8 cellular contexts compared by ENCODE assay signal in the genomic region with DNA sequence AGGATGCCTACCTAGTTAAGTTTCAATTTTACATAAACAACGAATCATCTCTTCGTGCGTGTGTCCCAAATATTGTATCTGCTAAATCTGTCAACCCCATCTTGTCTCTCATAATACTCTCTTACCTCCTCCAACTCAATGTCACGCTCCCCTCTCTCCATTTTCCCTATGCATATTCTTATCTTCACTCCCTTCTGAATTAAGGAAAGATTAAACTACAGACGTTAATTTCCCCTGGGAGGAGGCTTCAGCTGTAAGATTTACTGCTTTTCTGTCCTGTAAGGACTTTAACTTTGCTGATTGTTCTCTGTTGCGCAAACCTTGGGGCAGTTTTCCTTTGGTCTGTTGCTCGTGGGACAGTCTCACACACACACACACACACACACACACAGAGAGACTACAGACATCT. TPM values are rescaled to one million over a fixed set of nuclear protein-coding genes. Genes with fewer than 3 reads are reported as not detected.
DNase-seq lines count a peak whose midpoint lies in the region; ATAC-seq and TF ChIP-seq lines count a peak whose summit lies in the region.

No MANE protein-coding gene starts in this region.

- H3K4me2 ChIP-seq in H9 (ENCODE audit: insufficient read depth, insufficient read length, low read length) (peak overlapping the region; percentile 58), fibroblast of lung (ENCODE audit: extremely low read depth, insufficient read depth, low read length) (peak overlapping the region; percentile 80)

- no peak overlapping the region for H4K5ac ChIP-seq in H9 (ENCODE audit: insufficient read length, low read depth, low read length)

- H2AK5ac ChIP-seq in H9 (ENCODE audit: insufficient read length, low read length): no peak overlapping the region

- no peaks in the 10 kb centered on the region for H3K27me3 ChIP-seq in CD8-positive, alpha-beta memory T cell (ENCODE audit: insufficient read depth, low read length, poor library complexity, severe bottlenecking)
- H3K27me3 ChIP-seq in H9 (ENCODE audit: insufficient read depth, low read length): no peaks in the 10 kb centered on the region
- no peaks in the 10 kb centered on the region for H3K27me3 ChIP-seq in fibroblast of lung (ENCODE audit: control insufficient read depth, insufficient read depth, low read length)
- H3K27me3 ChIP-seq in neuron (ENCODE audit: insufficient read depth, low read length): no peaks in the 10 kb centered on the region

- H3K36me3 Mint-ChIP-seq in CD8-positive, alpha-beta memory T cell: peaks cover 0 to 13% (median 0%) of the 10 kb centered on the region in 3 donors
- H3K36me3 Mint-ChIP-seq in H9 (ENCODE audit: insufficient read depth in 1 of 3, low read depth in 3 of 3): peaks cover 0 to 8% (median 0%) of the 10 kb centered on the region in 3 experiments; a peak in 2 of 7 replicates
- peaks cover 1% of the 10 kb centered on the region for H3K36me3 Mint-ChIP-seq in T-helper 2 cell treated with Interferon-gamma antibody and Interleukin-4, amounts not matched to agents 5 μg/mL and 100 μg/mL, for 36 hours (ENCODE audit: low read depth)

- H3K9ac ChIP-seq in H9 (ENCODE audit: extremely low read depth, insufficient read length, low read length) (no peak overlapping the region), fibroblast of lung (ENCODE audit: insufficient read depth, low read length) (peak overlapping the region; percentile 67)

- H3K23ac ChIP-seq in H9 (ENCODE audit: insufficient read length, low read depth, low read length): no peak overlapping the region

- H3K4ac ChIP-seq in H9 (ENCODE audit: low read depth, low read length): no peak overlapping the region

- H3K18ac ChIP-seq in H9 (ENCODE audit: insufficient read length, low read depth, low read length): no peak overlapping the region

- CTCF ChIA-PET in CD8-positive, alpha-beta memory T cell (lab: Charles Lee): no interaction called here

- no peak overlapping the region for H4K8ac ChIP-seq in H9 (replicated peaks; ENCODE audit: insufficient read length, low read depth, low read length)

- no peak overlapping the region for H2BK120ac ChIP-seq in H9 (ENCODE audit: low read depth, low read length, poor library complexity, severe bottlenecking)

- no peak overlapping the region for H4K91ac ChIP-seq in H9 (ENCODE audit: insufficient read length, low read depth, low read length)

- peak overlapping the region; percentile 58 for H3K27ac ChIP-seq in CD8-positive, alpha-beta memory T cell (ENCODE audit: low read depth, low read length)
- H3K27ac ChIP-seq in H9 (ENCODE audit: insufficient read length, low read depth, low read length) (no peak overlapping the region), fibroblast of lung (ENCODE audit: insufficient read depth, low read length) (peak overlapping the region; percentile 69)

- no peaks in the 10 kb centered on the region for H3K9me3 Mint-ChIP-seq in CD8-positive, alpha-beta memory T cell
- H3K9me3 Mint-ChIP-seq in H9: peaks cover 39 to 61% of the 10 kb centered on the region in 2 experiments
- no peaks in the 10 kb centered on the region for H3K9me3 Mint-ChIP-seq in T-helper 2 cell treated with Interferon-gamma antibody and Interleukin-4, amounts not matched to agents 5 μg/mL and 100 μg/mL, for 36 hours

- WGBS in H9 (ENCODE audit: extremely low coverage, insufficient read length, low lambda C conversion rate): no CpG with 5 or more reads among the region's 7 CpGs

- no peaks in the 10 kb centered on the region for H3K79me2 ChIP-seq in H9 (ENCODE audit: insufficient read depth, low read length)
- no peaks in the 10 kb centered on the region for H3K79me2 ChIP-seq in fibroblast of lung (ENCODE audit: control insufficient read depth, insufficient read depth, low read length)

- H4K20me1 ChIP-seq in H9 (ENCODE audit: control insufficient read depth, insufficient read depth, insufficient read length) (no peaks in the 10 kb centered on the region), fibroblast of lung (ENCODE audit: control insufficient read depth, extremely low read depth, insufficient read depth, low read length) (no peaks in the 10 kb centered on the region)

- no peak for DNase-seq in CD8-positive, alpha-beta memory T cell
- DNase-seq in H9 (no peak), fibroblast of lung (ENCODE audit: low read depth in 2 of 2) (peak; percentile 17 to 50)
- DNase-seq in T-helper 2 cell treated with Interferon-gamma antibody and Interleukin-4, amounts not matched to agents 5 μg/mL and 100 μg/mL, for 36 hours (ENCODE audit: low spot score): no peak

- ATAC-seq in GM19452 (IDR thresholded peaks at IDR 0.05; ENCODE audit: unreplicated experiment): no peak
- no peak for ATAC-seq in HG03469 (IDR thresholded peaks at IDR 0.05; ENCODE audit: unreplicated experiment)
- ATAC-seq in GM21529 (IDR thresholded peaks at IDR 0.05; ENCODE audit: unreplicated experiment): no peak

- POLR2A ChIA-PET in CD8-positive, alpha-beta memory T cell (lab: Charles Lee): no interaction called here

- no peak overlapping the region for H2BK20ac ChIP-seq in H9 (ENCODE audit: low read depth, low read length, poor library complexity, severe bottlenecking)

- H2AFZ ChIP-seq in H9 (ENCODE audit: low read length) (no peak overlapping the region), fibroblast of lung (ENCODE audit: low read length) (peak overlapping the region; percentile 77), neuron (ENCODE audit: low read depth, low read length) (peak overlapping the region; percentile 60)

- peaks cover 10% of the 10 kb centered on the region for H3K4me1 ChIP-seq in CD8-positive, alpha-beta memory T cell (ENCODE audit: insufficient read depth, low read length)
- H3K4me1 ChIP-seq in H9 (ENCODE audit: insufficient read depth, low read length) (no peaks in the 10 kb centered on the region), fibroblast of lung (ENCODE audit: control insufficient read depth, extremely low read depth, insufficient read depth, low read length) (no peaks in the 10 kb centered on the region), neuron (ENCODE audit: insufficient read depth, low read length) (peaks cover 5% of the 10 kb centered on the region)

- no peaks in the 10 kb centered on the region for H3K23me2 ChIP-seq in H9 (ENCODE audit: insufficient read length, low read depth, low read length, poor library complexity, severe bottlenecking)

- peak overlapping the region; percentile 84 for H3K4me3 ChIP-seq in CD8-positive, alpha-beta memory T cell (ENCODE audit: low read length)
- peak overlapping the region; percentile 50 to 89 (median 72) for H3K4me3 ChIP-seq in fibroblast of lung (replicated peaks in 1 of 4; ENCODE audit: control extremely low read depth in 1 of 4, insufficient read depth in 1 of 4, low read depth in 3 of 4, low read length in 4 of 4)
- peak overlapping the region; percentile 63 for H3K4me3 ChIP-seq in neuron (ENCODE audit: low read length)

- H3K9me3 ChIP-seq in CD8-positive, alpha-beta memory T cell (ENCODE audit: low read length): no peaks in the 10 kb centered on the region
- H3K9me3 ChIP-seq in H9 (ENCODE audit: control insufficient read depth, low read depth, low read length) (peaks cover 16% of the 10 kb centered on the region), fibroblast of lung (ENCODE audit: control insufficient read depth, insufficient read depth, low read depth, low read length) (no peaks in the 10 kb centered on the region), neuron (ENCODE audit: low read length) (no peaks in the 10 kb centered on the region)

- H3K14ac ChIP-seq in H9 (ENCODE audit: insufficient read depth, low read length): no peak overlapping the region

- H2BK12ac ChIP-seq in H9 (ENCODE audit: insufficient read length, low read depth, low read length): no peak overlapping the region

- no peak overlapping the region for H2BK5ac ChIP-seq in H9 (ENCODE audit: insufficient read length, low read length)

- no peak overlapping the region for H3T11ph ChIP-seq in H9 (ENCODE audit: low read length)

- peak overlapping the region; percentile 88 to 98 (median 94) for H3K4me3 Mint-ChIP-seq in CD8-positive, alpha-beta memory T cell
- peak overlapping the region; percentile 83 to 85 for H3K4me3 Mint-ChIP-seq in H9
- H3K4me3 Mint-ChIP-seq in T-helper 2 cell treated with Interferon-gamma antibody and Interleukin-4, amounts not matched to agents 5 μg/mL and 100 μg/mL, for 36 hours: peak overlapping the region; percentile 95

- TF ChIP-seq CTCF in H9 (conservative IDR thresholded peaks at IDR 0.05) (no peak), fibroblast of lung (conservative IDR thresholded peaks at IDR 0.05 in 1 of 2, IDR thresholded peaks at IDR 0.05 in 1 of 2; ENCODE audit: low read depth in 1 of 2, low read length in 2 of 2) (no peak)

- H3K79me1 ChIP-seq in H9 (ENCODE audit: insufficient read depth, low read depth, low read length, poor library complexity, severe bottlenecking): no peaks in the 10 kb centered on the region

- no peak overlapping the region for H2BK15ac ChIP-seq in H9 (ENCODE audit: low read depth, low read length)

- H3K36me3 ChIP-seq in CD8-positive, alpha-beta memory T cell (ENCODE audit: insufficient read depth, low read length): no peaks in the 10 kb centered on the region
- H3K36me3 ChIP-seq in fibroblast of lung (ENCODE audit: control insufficient read depth, insufficient read depth, low read length): no peaks in the 10 kb centered on the region
- no peaks in the 10 kb centered on the region for H3K36me3 ChIP-seq in neuron (ENCODE audit: insufficient read depth, low read length)

- H3K4me1 Mint-ChIP-seq in CD8-positive, alpha-beta memory T cell: peaks cover 24 to 67% (median 31%) of the 10 kb centered on the region in 3 donors
- H3K4me1 Mint-ChIP-seq in H9: peaks cover 15 to 16% of the 10 kb centered on the region in 2 experiments
- H3K4me1 Mint-ChIP-seq in T-helper 2 cell treated with Interferon-gamma antibody and Interleukin-4, amounts not matched to agents 5 μg/mL and 100 μg/mL, for 36 hours (ENCODE audit: low read depth): peaks cover 28% of the 10 kb centered on the region

- no peak overlapping the region for H3K56ac ChIP-seq in H9 (ENCODE audit: insufficient read length, low read depth, low read length)

- peaks cover 0 to 2% of the 10 kb centered on the region in 2 donors for H3K27me3 Mint-ChIP-seq in CD8-positive, alpha-beta memory T cell
- peaks cover 1% of the 10 kb centered on the region; the same call in 1 of the 2 replicates for H3K27me3 Mint-ChIP-seq in H9 (ENCODE audit: low read depth)
- no peaks in the 10 kb centered on the region for H3K27me3 Mint-ChIP-seq in T-helper 2 cell treated with Interferon-gamma antibody and Interleukin-4, amounts not matched to agents 5 μg/mL and 100 μg/mL, for 36 hours (ENCODE audit: low read depth)

- H3K27ac Mint-ChIP-seq in CD8-positive, alpha-beta memory T cell: peak overlapping the region; percentile 78 to 99 (median 96)
- H3K27ac Mint-ChIP-seq in H9: peak overlapping the region; percentile 69 to 98 (median 95)
- H3K27ac Mint-ChIP-seq in T-helper 2 cell treated with Interferon-gamma antibody and Interleukin-4, amounts not matched to agents 5 μg/mL and 100 μg/mL, for 36 hours: peak overlapping the region; percentile 95

RNA-seq across cellular contexts. Expression of gene ABCB7, which starts 0.5 kb away (rescaled TPM):
- 10 to 100 TPM; 25.4 to 27.0 TPM for total RNA-seq in CD8-positive, alpha-beta memory T cell
- 10.2 TPM for polyA plus RNA-seq in CD8-positive, alpha-beta memory T cell
- total RNA-seq in H9 (2021): 40.4 and 40.8 TPM in 2 replicates
- total RNA-seq in fibroblast of lung: 30.1 and 30.8 TPM in 2 replicates
- polyA plus RNA-seq in fibroblast of lung: 17.0 and 20.8 TPM in 2 replicates
- 11.8 and 12.3 TPM in 2 replicates for polyA plus RNA-seq in fibroblast of lung (2012)
- 14.6 and 16.8 TPM in 2 replicates for polyA minus RNA-seq in fibroblast of lung (ENCODE audit: low replicate concordance)

Comparison
In these comparisons a context has a peak if more than half of its experiments do, and no peak if none do; other contexts are left out.
1. DNase-seq: peak in fibroblast of lung (2 of 2); none in CD8-positive, alpha-beta memory T cell (0 of 5), H9 (single experiment) and T-helper 2 cell treated with Interferon-gamma antibody and Interleukin-4, amounts not matched to agents 5 μg/mL and 100 μg/mL, for 36 hours (single experiment).
2. Peak in every context shown above with its lines, with median percentiles within 50 percentile points of each other: H3K4me3 ChIP-seq, H3K27ac Mint-ChIP-seq and H3K4me3 Mint-ChIP-seq.